21 cellular contexts compared by ENCODE assay signal in genomic region chr4:5968246-5968645, GRCh38. TPM values are rescaled to one million over a fixed set of nuclear protein-coding genes. Genes with fewer than 3 reads are reported as not detected.
DNase-seq lines count a peak whose midpoint lies in the region; ATAC-seq, FAIRE-seq and TF ChIP-seq lines count a peak whose summit lies in the region.
"Had no signal": no experiment of that assay in that cellular context is flagged by ENCODE, and none has a peak within 500 bp of the region (broad histone marks: within the 10 kb centered on the region; RNA-seq: fewer than 3 reads in every experiment).

No MANE protein-coding gene starts in this region.

- no peaks in the 10 kb centered on the region for H3K36me3 Mint-ChIP-seq in activated CD4-positive, alpha-beta T cell treated with anti-CD3 and anti-CD28 coated beads, Interleukin-2, amount 10 ng/mL, durations not matched to agents 7 days and 5 days (ENCODE audit: low read depth)
- H3K36me3 Mint-ChIP-seq: CD4-positive, alpha-beta memory T cell had no signal

- no peaks in the 10 kb centered on the region for H3K9me3 ChIP-seq in heart right ventricle
- no peaks in the 10 kb centered on the region for H3K9me3 ChIP-seq in kidney (ENCODE audit: control insufficient read depth in 1 of 2, low read length in 2 of 2)
- no peaks in the 10 kb centered on the region for H3K9me3 ChIP-seq in upper lobe of right lung
- H3K9me3 ChIP-seq: HAP-1 had no signal

- WGBS in heart right ventricle, 2 donors: 92 to 95% methylated on average over 10 of the region's 10 CpGs

- peaks cover 3% of the 10 kb centered on the region for H3K27me3 Mint-ChIP-seq in activated CD4-positive, alpha-beta T cell treated with anti-CD3 and anti-CD28 coated beads, Interleukin-2, amount 10 ng/mL, durations not matched to agents 7 days and 5 days

- FAIRE-seq in bronchial epithelial cell (lab: Jason Lieb, UNC) (peak; percentile 13), kidney (lab: Jason Lieb, UNC) (no peak)
- FAIRE-seq: D721Med, G401.6, GM12891, HepG2, HTR-8/SVneo had no signal

- no peaks in the 10 kb centered on the region for H3K4me1 Mint-ChIP-seq in activated CD4-positive, alpha-beta T cell treated with anti-CD3 and anti-CD28 coated beads, Interleukin-2, amount 10 ng/mL, durations not matched to agents 7 days and 5 days
- H3K4me1 Mint-ChIP-seq: CD4-positive, alpha-beta memory T cell had no signal

- no peak overlapping the region for H3K4me3 ChIP-seq in heart right ventricle
- no peak overlapping the region for H3K4me3 ChIP-seq in bronchial epithelial cell (ENCODE audit: low read depth, low read length)
- H3K4me3 ChIP-seq in kidney (ENCODE audit: low read length in 2 of 2): no peak overlapping the region
- H3K4me3 ChIP-seq in upper lobe of right lung: no peak overlapping the region
- H3K4me3 ChIP-seq: GM23338, HAP-1 had no signal

- intact Hi-C loops in cardiac septum (cut with DNase I) (no loop called here), heart right ventricle (cut with DNase I) (loop anchor here in 1 of 10 donors (2.0 to 10.0 kb wide), 2 partner anchors 31 to 143 kb away; no protein-coding TSS in a partner anchor), kidney (cut with DNase I) (no loop called here), upper lobe of right lung (cut with DNase I) (no loop called here)

- no peak overlapping the region for H3K27ac Mint-ChIP-seq in activated CD4-positive, alpha-beta T cell treated with anti-CD3 and anti-CD28 coated beads, Interleukin-2, amount 10 ng/mL, durations not matched to agents 7 days and 5 days
- H3K27ac Mint-ChIP-seq: GM23338 had no signal

- no peak overlapping the region for H3K4me3 Mint-ChIP-seq in activated CD4-positive, alpha-beta T cell treated with anti-CD3 and anti-CD28 coated beads, Interleukin-2, amount 10 ng/mL, durations not matched to agents 7 days and 5 days
- H3K4me3 Mint-ChIP-seq: CD4-positive, alpha-beta memory T cell; GM23338 had no signal

- H3K27me3 ChIP-seq in heart right ventricle: peaks cover 0 to 65% (median 38%) of the 10 kb centered on the region in 7 donors
- H3K27me3 ChIP-seq in bronchial epithelial cell (ENCODE audit: control insufficient read depth, insufficient read depth, low read length): no peaks in the 10 kb centered on the region
- H3K27me3 ChIP-seq in upper lobe of right lung: peaks cover 2% of the 10 kb centered on the region

- H3K36me3 ChIP-seq in heart right ventricle: no peaks in the 10 kb centered on the region
- H3K36me3 ChIP-seq in bronchial epithelial cell (ENCODE audit: control insufficient read depth, insufficient read depth, low read length): no peaks in the 10 kb centered on the region
- no peaks in the 10 kb centered on the region for H3K36me3 ChIP-seq in kidney (ENCODE audit: control insufficient read depth in 1 of 2, insufficient read depth in 2 of 2, low read length in 2 of 2)
- H3K36me3 ChIP-seq in upper lobe of right lung: no peaks in the 10 kb centered on the region
- H3K36me3 ChIP-seq: HAP-1 had no signal

- H3K9me3 Mint-ChIP-seq in activated CD4-positive, alpha-beta T cell treated with anti-CD3 and anti-CD28 coated beads, Interleukin-2, amount 10 ng/mL, durations not matched to agents 7 days and 5 days: no peaks in the 10 kb centered on the region
- H3K9me3 Mint-ChIP-seq: GM23338 had no signal

- no peak for TF ChIP-seq CTCF in heart right ventricle (IDR thresholded peaks at IDR 0.05)
- no peak for TF ChIP-seq CTCF in bronchial epithelial cell (IDR thresholded peaks at IDR 0.05; ENCODE audit: insufficient read depth, low read length, severe bottlenecking)
- TF ChIP-seq CTCF in kidney (IDR thresholded peaks at IDR 0.05; ENCODE audit: borderline replicate concordance, extremely low read depth, insufficient read depth): no peak
- no peak for TF ChIP-seq CTCF in upper lobe of right lung (IDR thresholded peaks at IDR 0.05)

- ATAC-seq in heart right ventricle (no peak), upper lobe of right lung (no peak)
- ATAC-seq: GM23338, HepG2 had no signal

- no peaks in the 10 kb centered on the region for H3K4me1 ChIP-seq in heart right ventricle
- H3K4me1 ChIP-seq in kidney (ENCODE audit: control insufficient read depth in 1 of 2, insufficient read depth in 1 of 2, low read depth in 1 of 2, low read length in 2 of 2): no peaks in the 10 kb centered on the region
- H3K4me1 ChIP-seq in upper lobe of right lung: no peaks in the 10 kb centered on the region
- H3K4me1 ChIP-seq: HAP-1 had no signal

- CTCF ChIA-PET in activated CD4-positive, alpha-beta T cell treated with anti-CD3 and anti-CD28 coated beads, Interleukin-2, amount 10 ng/mL, durations not matched to agents 7 days and 5 days (lab: Charles Lee): no interaction called here

- peak; percentile 31 for DNase-seq in cardiac septum (ENCODE audit: low spot score)
- DNase-seq in heart right ventricle: no peak
- no peak for DNase-seq in bronchial epithelial cell (ENCODE audit: low read depth)
- peak; percentile 36 for DNase-seq in kidney
- DNase-seq in upper lobe of right lung: peak; percentile 27
- no peak for DNase-seq in activated CD4-positive, alpha-beta T cell treated with anti-CD3 and anti-CD28 coated beads, Interleukin-2, amount 10 ng/mL, durations not matched to agents 7 days and 5 days
- DNase-seq in HK-2 (ENCODE audit: unreplicated experiment): no peak
- DNase-seq: ACHN; CD4-positive, alpha-beta memory T cell; COR-L47; DMS153; DMS79 treated with DMSO at 0.1 percent for 48 hours; EL had no signal

- H3K9ac ChIP-seq in kidney (ENCODE audit: low read length in 2 of 2): no peak overlapping the region

- POLR2A ChIA-PET in activated CD4-positive, alpha-beta T cell treated with anti-CD3 and anti-CD28 coated beads, Interleukin-2, amount 10 ng/mL, durations not matched to agents 7 days and 5 days (lab: Charles Lee): no interaction called here

- H3K27ac ChIP-seq in heart right ventricle (no peak overlapping the region), kidney (ENCODE audit: low read depth in 2 of 2, low read length in 2 of 2) (no peak overlapping the region), upper lobe of right lung (no peak overlapping the region)
- H3K27ac ChIP-seq: C4-2B had no signal

RNA-seq across cellular contexts. Expression of gene C4orf50, which starts 50.0 kb away (rescaled TPM):
- 0.03 TPM for total RNA-seq in cardiac septum
- total RNA-seq in heart right ventricle: under 1 TPM in 1 of 10 donors, not detected in 9; 0.05 TPM
- polyA plus RNA-seq in heart right ventricle: not detected
- total RNA-seq in bronchial epithelial cell: not detected in 2 replicates
- 0.16 TPM for total RNA-seq in kidney
- polyA plus RNA-seq in kidney (ENCODE audit: insufficient read depth, low read depth, low replicate concordance): not detected
- total RNA-seq in upper lobe of right lung: 0.12 TPM
- total RNA-seq in activated CD4-positive, alpha-beta T cell treated with anti-CD3 and anti-CD28 coated beads, Interleukin-2, amount 10 ng/mL, durations not matched to agents 7 days and 5 days: under 1 TPM; 0.21 to 0.27 TPM
- total RNA-seq: HepG2 had no signal
- polyA plus RNA-seq: HepG2 had no signal

Comparison
In these comparisons a context has a peak if more than half of its experiments do, and no peak if none do; other contexts are left out.
1. DNase-seq: peak in cardiac septum (single experiment), kidney (single experiment) and upper lobe of right lung (single experiment); none in heart right ventricle (0 of 2), bronchial epithelial cell (single experiment), activated CD4-positive, alpha-beta T cell treated with anti-CD3 and anti-CD28 coated beads, Interleukin-2, amount 10 ng/mL, durations not matched to agents 7 days and 5 days (single experiment) and HK-2 (single experiment).